Comparison of ENCODE assay signal across 20 cellular contexts in the genomic region with DNA sequence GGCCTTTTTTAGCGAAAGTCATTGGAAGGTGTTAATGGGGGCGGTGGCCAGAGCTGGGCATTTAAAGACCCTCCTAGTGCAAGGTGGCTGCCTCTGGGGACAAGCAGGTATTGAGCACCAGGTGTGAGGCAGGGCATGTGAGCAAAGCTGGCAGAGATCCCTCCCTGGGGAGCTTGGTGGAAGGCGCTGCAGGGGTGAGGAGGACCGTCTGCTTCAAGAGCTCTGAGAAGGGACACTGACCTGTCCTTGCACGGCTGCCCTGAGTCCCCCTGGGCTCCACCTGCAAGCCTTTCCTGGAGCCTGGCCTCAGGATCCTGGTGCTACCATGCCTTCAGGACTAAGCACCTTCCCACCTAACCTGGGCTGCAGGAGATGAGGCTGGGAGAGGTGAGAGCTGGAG.
A peak's percentile ranks its signal among the peaks of the same experiment; 100 is the strongest.
DNase-seq lines count a peak whose midpoint lies in the region; ATAC-seq and TF ChIP-seq lines count a peak whose summit lies in the region.
"Had no signal": no experiment of that assay in that cellular context is flagged by ENCODE, and none has a peak within 500 bp of the region (broad histone marks: within the 10 kb centered on the region; RNA-seq: fewer than 3 reads in every experiment).

No MANE protein-coding gene starts in this region.

- TF ChIP-seq POLR2A in HCT116 (IDR thresholded peaks at IDR 0.05; ENCODE audit: borderline replicate concordance, extremely low read depth, insufficient read depth, insufficient read length) = no peak

- no peak for ATAC-seq in HCT116
- ATAC-seq in GM18909 (IDR thresholded peaks at IDR 0.05; ENCODE audit: poor library complexity, unreplicated experiment) = no peak
- ATAC-seq in HG03280 (IDR thresholded peaks at IDR 0.05; ENCODE audit: unreplicated experiment) = no peak
- ATAC-seq: K562, PC-3 had no signal

- H3K79me2 ChIP-seq in HCT116 (ENCODE audit: insufficient read depth, low read length) (peaks cover 4% of the 10 kb centered on the region; the same call in 1 of the 2 replicates), osteoblast (ENCODE audit: insufficient read depth, low read length) (no peaks in the 10 kb centered on the region)

- no peaks in the 10 kb centered on the region for H3K27me3 ChIP-seq in HCT116 (ENCODE audit: insufficient read depth, low read length)
- no peaks in the 10 kb centered on the region for H3K27me3 ChIP-seq in NT2/D1 (ENCODE audit: insufficient read depth, insufficient read length)
- H3K27me3 ChIP-seq in osteoblast (ENCODE audit: insufficient read depth, low read length) = no peaks in the 10 kb centered on the region

- TF ChIP-seq RAD21 in HCT116 (IDR thresholded peaks at IDR 0.05; ENCODE audit: low read depth) = no peak

- H3K9me3 ChIP-seq in HCT116 (ENCODE audit: control insufficient read depth in 1 of 2, insufficient read depth in 1 of 2, low read depth in 1 of 2, low read length in 2 of 2) = no peaks in the 10 kb centered on the region
- H3K9me3 ChIP-seq in NT2/D1 (ENCODE audit: insufficient read depth, low read length) = no peaks in the 10 kb centered on the region
- H3K9me3 ChIP-seq in osteoblast (ENCODE audit: low read depth, low read length) = no peaks in the 10 kb centered on the region
- H3K9me3 ChIP-seq: HAP-1 had no signal

- intact Hi-C loops in HCT116 (cut with micrococcal nuclease) = loop anchor here (5.0 to 10.0 kb wide), 2 partner anchors 67 to 304 kb away; no protein-coding TSS in a partner anchor

- H3K4me1 ChIP-seq in HCT116 (ENCODE audit: control insufficient read depth in 1 of 2, insufficient read depth in 2 of 2, low read length in 2 of 2) (peaks cover 41 to 73% of the 10 kb centered on the region in 2 experiments), NT2/D1 (ENCODE audit: insufficient read depth, insufficient read length) (peaks cover 43% of the 10 kb centered on the region), osteoblast (ENCODE audit: insufficient read depth, low read length) (peaks cover 27% of the 10 kb centered on the region)

- RAD21 ChIA-PET in HCT116 (lab: Charles Lee; ENCODE audit: low non-redundant PET in 1 of 2, low total read pairs in 2 of 2, uncharacterized antibody in 2 of 2, unreplicated experiment in 2 of 2) = no interaction called here

- H4K20me1 ChIP-seq in HCT116 (ENCODE audit: insufficient read depth) = no peaks in the 10 kb centered on the region
- H4K20me1 ChIP-seq in osteoblast (ENCODE audit: insufficient read depth, low read length) = peaks cover 28% of the 10 kb centered on the region

- TF ChIP-seq CTCF in HCT116 (IDR thresholded peaks at IDR 0.05 in 2 of 3, conservative IDR thresholded peaks at IDR 0.05 in 1 of 3; ENCODE audit: borderline replicate concordance in 1 of 3, insufficient read depth in 1 of 3, low read depth in 2 of 3, low read length in 2 of 3) (no peak), osteoblast (IDR thresholded peaks at IDR 0.05; ENCODE audit: extremely low read depth, low read depth, low read length) (no peak)

- H3K4me2 ChIP-seq in HCT116 (ENCODE audit: low read length) (peak overlapping the region; percentile 44), osteoblast (ENCODE audit: insufficient read depth, low read length) (no peak overlapping the region)

- DNase-seq in DMS153 (lab: John Stamatoyannopoulos, UW) (peak; percentile 32), DMS153 treated with DMSO at 0.1 percent for 48 hours (lab: John Stamatoyannopoulos, UW; ENCODE audit: unreplicated experiment) (no peak), HCT116 (ENCODE audit: low read depth, low spot score) (no peak), NT2/D1 (ENCODE audit: low read depth, low spot score) (no peak), osteoblast (ENCODE audit: insufficient read length, low spot score, missing footprints) (peak; percentile 85), amygdala (lab: John Stamatoyannopoulos, UW) (no peak)
- DNase-seq: ACHN, DMS79 treated with DMSO at 0.1 percent for 48 hours, MM.1S, NCI-H1048, NCI-H146, NCI-H2029, NCI-H524 treated with DMSO at 0.1 percent for 48 hours, PC-3, Right ventricle myocardium superior had no signal

- H3K36me3 ChIP-seq in HCT116 (ENCODE audit: control insufficient read depth in 1 of 2, insufficient read depth in 2 of 2, low read length in 2 of 2) = no peaks in the 10 kb centered on the region
- peaks cover 3% of the 10 kb centered on the region for H3K36me3 ChIP-seq in NT2/D1 (ENCODE audit: insufficient read depth, insufficient read length, low read length)
- no peaks in the 10 kb centered on the region for H3K36me3 ChIP-seq in osteoblast (ENCODE audit: insufficient read depth, low read length)
- H3K36me3 ChIP-seq: HAP-1 had no signal

- no peak overlapping the region for H3K9ac ChIP-seq in HCT116 (ENCODE audit: low read length)
- H3K9ac ChIP-seq in NT2/D1 (ENCODE audit: insufficient read length, low read depth) = peak overlapping the region; percentile 23

- no TSS peak for BruUV-seq in HCT116 (replicated peaks; lab: Mats Ljungman, UMichigan)

- H2AFZ ChIP-seq in HCT116 (ENCODE audit: low read depth, low read length, poor library complexity, severe bottlenecking) = no peak overlapping the region
- H2AFZ ChIP-seq in osteoblast (ENCODE audit: low read length) = no peak overlapping the region

- CTCF ChIA-PET in HCT116 (lab: Charles Lee) = interaction anchor here (0.8 to 3.6 kb wide), 4 partner anchors 10 to 124 kb away, joined by 3 to 16 read pairs (median 6); no protein-coding TSS in a partner anchor

- POLR2A ChIA-PET in HCT116 (lab: Charles Lee) = no interaction called here

- H3K9me2 ChIP-seq in HCT116 (ENCODE audit: insufficient read depth) = no peaks in the 10 kb centered on the region

- H3K4me3 ChIP-seq in HCT116 (replicated peaks in 1 of 2; ENCODE audit: low read depth in 1 of 2, low read length in 2 of 2) (no peak overlapping the region), NT2/D1 (ENCODE audit: insufficient read length, low read depth) (no peak overlapping the region), osteoblast (ENCODE audit: insufficient read depth, low read length) (no peak overlapping the region)
- H3K4me3 ChIP-seq: HAP-1, K562 had no signal

- H3K27ac ChIP-seq in HCT116 (ENCODE audit: low read depth, low read length) = no peak overlapping the region
- H3K27ac ChIP-seq in osteoblast (ENCODE audit: low read depth, low read length) = no peak overlapping the region
- H3K27ac ChIP-seq: 22Rv1 had no signal

TF ChIP-seq in HCT116, 20 proteins besides CTCF, POLR2A, EP300 and RAD21:
- TF ChIP-seq SRF (IDR thresholded peaks at IDR 0.05; ENCODE audit: low read depth) (no peak), ELF1 (IDR thresholded peaks at IDR 0.05; ENCODE audit: borderline replicate concordance, low read depth) (no peak), EZH2phosphoT487 (IDR thresholded peaks at IDR 0.05; ENCODE audit: borderline replicate concordance) (no peak), FOSL1 (IDR thresholded peaks at IDR 0.05; ENCODE audit: low read depth) (no peak), SIN3A (IDR thresholded peaks at IDR 0.05; ENCODE audit: low read depth) (no peak), EZH2 (IDR thresholded peaks at IDR 0.05) (no peak), JUND (IDR thresholded peaks at IDR 0.05) (no peak), ZNF274 (IDR thresholded peaks at IDR 0.05; ENCODE audit: low read depth, low read length) (no peak), YY1 (IDR thresholded peaks at IDR 0.05; ENCODE audit: extremely low read depth, insufficient replicate concordance, low read depth, low read length) (no peak), ZFX (IDR thresholded peaks at IDR 0.05) (no peak), CEBPB (IDR thresholded peaks at IDR 0.05; ENCODE audit: low read depth) (no peak)
- TF ChIP-seq, protein P1, sequence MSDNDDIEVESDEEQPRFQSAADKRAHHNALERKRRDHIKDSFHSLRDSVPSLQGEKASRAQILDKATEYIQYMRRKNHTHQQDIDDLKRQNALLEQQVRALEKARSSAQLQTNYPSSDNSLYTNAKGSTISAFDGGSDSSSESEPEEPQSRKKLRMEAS (IDR thresholded peaks at IDR 0.05) = no peak

Comparison
In these comparisons a context has a peak if more than half of its experiments do, and no peak if none do; other contexts are left out.
1. DNase-seq: peak in DMS153 (single experiment) and osteoblast (single experiment); none in DMS153 treated with DMSO at 0.1 percent for 48 hours (single experiment), HCT116 (single experiment), NT2/D1 (single experiment) and amygdala (0 of 56).